In the genomic region with DNA sequence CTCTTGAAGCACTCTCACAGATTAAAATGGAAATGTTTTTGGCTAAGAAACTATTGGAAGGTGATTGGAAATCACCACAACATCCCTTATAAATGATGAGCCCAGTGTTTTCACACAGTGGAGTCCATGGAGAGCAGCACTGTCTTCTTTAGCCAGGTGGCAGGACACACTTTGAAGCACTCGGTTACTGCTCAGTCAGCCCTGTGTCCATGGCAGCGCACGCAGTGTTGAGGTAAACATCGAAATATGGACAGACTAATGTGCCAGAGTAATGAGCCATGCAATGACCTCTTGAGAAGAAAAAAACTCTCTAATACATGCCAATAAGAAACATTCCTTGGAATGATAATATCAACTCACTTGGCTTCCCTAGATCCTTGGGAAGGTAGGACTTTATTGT, we compare ENCODE assay signal across 14 cellular contexts.
DNase-seq lines count a peak whose midpoint lies in the region; ATAC-seq and TF ChIP-seq lines count a peak whose summit lies in the region.
"Had no signal": no experiment of that assay in that cellular context is flagged by ENCODE, and none has a peak within 500 bp of the region (broad histone marks: within the 10 kb centered on the region; RNA-seq: fewer than 3 reads in every experiment).

No MANE protein-coding gene starts in this region.

- no peaks in the 10 kb centered on the region for H3K27me3 Mint-ChIP-seq in activated CD4-positive, alpha-beta T cell treated with anti-CD3 and anti-CD28 coated beads for 36 hours
- H3K27me3 Mint-ChIP-seq in activated naive CD8-positive, alpha-beta T cell treated with anti-CD3 and anti-CD28 coated beads for 36 hours = no peaks in the 10 kb centered on the region
- no peaks in the 10 kb centered on the region for H3K27me3 Mint-ChIP-seq in stimulated activated memory B cell treated with anti-CD40 and anti-IgM and Interleukin-4, amounts not matched to agents 10 μg/mL and 1 μg/mL and 100 μg/mL, for 72 hours

- H3K4me3 Mint-ChIP-seq in activated CD4-positive, alpha-beta T cell treated with anti-CD3 and anti-CD28 coated beads for 36 hours = peak overlapping the region; percentile 57
- H3K4me3 Mint-ChIP-seq in activated naive CD8-positive, alpha-beta T cell treated with anti-CD3 and anti-CD28 coated beads for 36 hours = no peak overlapping the region
- no peak overlapping the region for H3K4me3 Mint-ChIP-seq in stimulated activated memory B cell treated with anti-CD40 and anti-IgM and Interleukin-4, amounts not matched to agents 10 μg/mL and 1 μg/mL and 100 μg/mL, for 72 hours
- H3K4me3 Mint-ChIP-seq: endodermal cell had no signal

- peaks cover 97% of the 10 kb centered on the region for H3K4me1 Mint-ChIP-seq in activated CD4-positive, alpha-beta T cell treated with anti-CD3 and anti-CD28 coated beads for 36 hours
- H3K4me1 Mint-ChIP-seq in activated naive CD8-positive, alpha-beta T cell treated with anti-CD3 and anti-CD28 coated beads for 36 hours = peaks cover 98% of the 10 kb centered on the region
- H3K4me1 Mint-ChIP-seq in stimulated activated memory B cell treated with anti-CD40 and anti-IgM and Interleukin-4, amounts not matched to agents 10 μg/mL and 1 μg/mL and 100 μg/mL, for 72 hours = peaks cover 87% of the 10 kb centered on the region

- intact Hi-C loops in activated CD4-positive, alpha-beta T cell treated with anti-CD3 and anti-CD28 coated beads for 36 hours (cut with DNase I, micrococcal nuclease) = no loop called here

- H3K27ac Mint-ChIP-seq in activated CD4-positive, alpha-beta T cell treated with anti-CD3 and anti-CD28 coated beads for 36 hours = peak overlapping the region; percentile 92
- H3K27ac Mint-ChIP-seq in activated naive CD8-positive, alpha-beta T cell treated with anti-CD3 and anti-CD28 coated beads for 36 hours = peak overlapping the region; percentile 92
- H3K27ac Mint-ChIP-seq in stimulated activated memory B cell treated with anti-CD40 and anti-IgM and Interleukin-4, amounts not matched to agents 10 μg/mL and 1 μg/mL and 100 μg/mL, for 72 hours = peak overlapping the region; percentile 7

- no peak for DNase-seq in activated CD4-positive, alpha-beta T cell treated with anti-CD3 and anti-CD28 coated beads for 36 hours
- DNase-seq in activated CD4-positive, alpha-beta T cell treated with anti-CD3 and anti-CD28 coated beads, Interleukin-2, amount 50 U/mL, for 48 hours = no peak
- DNase-seq in activated naive CD8-positive, alpha-beta T cell treated with anti-CD3 and anti-CD28 coated beads for 36 hours = no peak
- DNase-seq in iris pigment epithelial cell (ENCODE audit: low read depth) (peak; percentile 65), RWPE1 (ENCODE audit: low spot score) (no peak)
- DNase-seq: endodermal cell, GM23248, NCI-H2081 treated with DMSO at 0.1 percent for 48 hours, posterior cingulate gyrus, uterus had no signal

- POLR2A ChIA-PET in activated CD4-positive, alpha-beta T cell treated with anti-CD3 and anti-CD28 coated beads for 36 hours (lab: Charles Lee) = no interaction called here
- POLR2A ChIA-PET in RWPE1 (lab: Yijun Ruan, JAX; ENCODE audit: low non-redundant PET) = no interaction called here

- CTCF ChIA-PET in activated CD4-positive, alpha-beta T cell treated with anti-CD3 and anti-CD28 coated beads for 36 hours (lab: Charles Lee) = no interaction called here
- CTCF ChIA-PET in RWPE1 (lab: Yijun Ruan, JAX) = no interaction called here

- ATAC-seq in activated CD4-positive, alpha-beta T cell treated with anti-CD3 and anti-CD28 coated beads for 36 hours = no peak
- no peak for ATAC-seq in stimulated activated memory B cell treated with anti-CD40 and anti-IgM and Interleukin-4, amounts not matched to agents 10 μg/mL and 1 μg/mL and 100 μg/mL, for 72 hours
- no peak for ATAC-seq in GM21360 (IDR thresholded peaks at IDR 0.05; ENCODE audit: unreplicated experiment)
- ATAC-seq in GM19397 (IDR thresholded peaks at IDR 0.05; ENCODE audit: unreplicated experiment) = no peak
- ATAC-seq: Panc1 had no signal

- H3K36me3 Mint-ChIP-seq in activated CD4-positive, alpha-beta T cell treated with anti-CD3 and anti-CD28 coated beads for 36 hours (ENCODE audit: low read depth) = peaks cover 98% of the 10 kb centered on the region
- H3K36me3 Mint-ChIP-seq in activated naive CD8-positive, alpha-beta T cell treated with anti-CD3 and anti-CD28 coated beads for 36 hours = peaks cover 96% of the 10 kb centered on the region
- peaks cover 93% of the 10 kb centered on the region for H3K36me3 Mint-ChIP-seq in stimulated activated memory B cell treated with anti-CD40 and anti-IgM and Interleukin-4, amounts not matched to agents 10 μg/mL and 1 μg/mL and 100 μg/mL, for 72 hours

- H3K27ac ChIP-seq in RWPE1 = no peak overlapping the region
- H3K27ac ChIP-seq: GM23248 had no signal

- no peak for TF ChIP-seq CTCF in RWPE1 (conservative IDR thresholded peaks at IDR 0.05; ENCODE audit: low read depth)

- no peaks in the 10 kb centered on the region for H3K9me3 Mint-ChIP-seq in activated CD4-positive, alpha-beta T cell treated with anti-CD3 and anti-CD28 coated beads for 36 hours (ENCODE audit: low read depth)
- peaks cover 8% of the 10 kb centered on the region for H3K9me3 Mint-ChIP-seq in activated naive CD8-positive, alpha-beta T cell treated with anti-CD3 and anti-CD28 coated beads for 36 hours
- peaks cover 6% of the 10 kb centered on the region for H3K9me3 Mint-ChIP-seq in stimulated activated memory B cell treated with anti-CD40 and anti-IgM and Interleukin-4, amounts not matched to agents 10 μg/mL and 1 μg/mL and 100 μg/mL, for 72 hours
- H3K9me3 Mint-ChIP-seq: endodermal cell had no signal

Comparison
In these comparisons a context has a peak if more than half of its experiments do, and no peak if none do; other contexts are left out.
1. H3K27ac Mint-ChIP-seq: peak in every context shown above with its lines; median percentile 92 in activated CD4-positive, alpha-beta T cell treated with anti-CD3 and anti-CD28 coated beads for 36 hours; 92 in activated naive CD8-positive, alpha-beta T cell treated with anti-CD3 and anti-CD28 coated beads for 36 hours; 7 in stimulated activated memory B cell treated with anti-CD40 and anti-IgM and Interleukin-4, amounts not matched to agents 10 μg/mL and 1 μg/mL and 100 μg/mL, for 72 hours.